ENCODE assay signal across 1 cellular context in the genomic region with DNA sequence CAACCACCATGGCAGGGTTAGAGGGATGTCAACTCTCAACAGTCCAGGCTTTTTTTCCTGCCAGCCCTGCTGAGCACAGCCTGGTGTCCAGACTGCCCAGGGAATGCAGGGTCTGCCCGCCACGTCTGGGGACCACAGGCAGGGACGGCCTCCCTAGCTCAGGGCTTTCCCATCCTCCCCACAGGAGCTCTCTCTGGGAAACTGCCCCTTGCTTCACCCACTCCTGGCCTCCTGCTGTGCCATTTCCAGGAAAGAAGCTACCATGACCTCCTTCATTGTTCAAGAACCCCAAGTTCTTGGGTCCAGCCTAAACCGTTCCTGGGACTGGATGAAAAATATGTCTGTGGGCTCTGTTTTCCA.
TF ChIP-seq lines count a peak whose summit lies in the region.

No MANE protein-coding gene starts in this region.

TF ChIP-seq in H1, 55 proteins besides CTCF, POLR2A, EP300 and RAD21:
- TF ChIP-seq TEAD4 (IDR thresholded peaks at IDR 0.05; ENCODE audit: low read depth, low read length) (no peak), POLR2AphosphoS5 (IDR thresholded peaks at IDR 0.05; ENCODE audit: low read depth, low read length) (no peak), MAFK (IDR thresholded peaks at IDR 0.05; ENCODE audit: low read depth, low read length) (no peak), TCF12 (IDR thresholded peaks at IDR 0.05; ENCODE audit: low read depth, low read length) (no peak), TAF7 (optimal IDR thresholded peaks at IDR 0.05; ENCODE audit: borderline replicate concordance, low read depth, low read length) (no peak), ASH2L (IDR thresholded peaks at IDR 0.05; ENCODE audit: low read length) (no peak), NRF1 (IDR thresholded peaks at IDR 0.05; ENCODE audit: low read depth, low read length) (no peak), SIRT6 (IDR thresholded peaks at IDR 0.05; ENCODE audit: low read length) (no peak), CBX8 (IDR thresholded peaks at IDR 0.05; ENCODE audit: borderline replicate concordance, low read depth, low read length) (no peak), HDAC6 (IDR thresholded peaks at IDR 0.05; ENCODE audit: low read depth, low read length) (no peak), FOSL1 (IDR thresholded peaks at IDR 0.05; ENCODE audit: insufficient read depth, low read depth, low read length) (no peak), PHF8 (conservative IDR thresholded peaks at IDR 0.05; ENCODE audit: low read depth, low read length) (no peak), RNF2 (IDR thresholded peaks at IDR 0.05; ENCODE audit: borderline replicate concordance, low read depth, low read length, missing control alignments, poor library complexity, severe bottlenecking) (no peak), SP4 (IDR thresholded peaks at IDR 0.05; ENCODE audit: low read length) (no peak), RXRA (IDR thresholded peaks at IDR 0.05; ENCODE audit: insufficient read depth, low read depth, low read length) (no peak), JUND (IDR thresholded peaks at IDR 0.05; ENCODE audit: low read length) (no peak)
- TF ChIP-seq, protein P1, sequence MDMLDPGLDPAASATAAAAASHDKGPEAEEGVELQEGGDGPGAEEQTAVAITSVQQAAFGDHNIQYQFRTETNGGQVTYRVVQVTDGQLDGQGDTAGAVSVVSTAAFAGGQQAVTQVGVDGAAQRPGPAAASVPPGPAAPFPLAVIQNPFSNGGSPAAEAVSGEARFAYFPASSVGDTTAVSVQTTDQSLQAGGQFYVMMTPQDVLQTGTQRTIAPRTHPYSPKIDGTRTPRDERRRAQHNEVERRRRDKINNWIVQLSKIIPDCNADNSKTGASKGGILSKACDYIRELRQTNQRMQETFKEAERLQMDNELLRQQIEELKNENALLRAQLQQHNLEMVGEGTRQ (IDR thresholded peaks at IDR 0.05; ENCODE audit: low read length), result no peak
